8 cellular contexts compared by ENCODE assay signal in the genomic region with DNA sequence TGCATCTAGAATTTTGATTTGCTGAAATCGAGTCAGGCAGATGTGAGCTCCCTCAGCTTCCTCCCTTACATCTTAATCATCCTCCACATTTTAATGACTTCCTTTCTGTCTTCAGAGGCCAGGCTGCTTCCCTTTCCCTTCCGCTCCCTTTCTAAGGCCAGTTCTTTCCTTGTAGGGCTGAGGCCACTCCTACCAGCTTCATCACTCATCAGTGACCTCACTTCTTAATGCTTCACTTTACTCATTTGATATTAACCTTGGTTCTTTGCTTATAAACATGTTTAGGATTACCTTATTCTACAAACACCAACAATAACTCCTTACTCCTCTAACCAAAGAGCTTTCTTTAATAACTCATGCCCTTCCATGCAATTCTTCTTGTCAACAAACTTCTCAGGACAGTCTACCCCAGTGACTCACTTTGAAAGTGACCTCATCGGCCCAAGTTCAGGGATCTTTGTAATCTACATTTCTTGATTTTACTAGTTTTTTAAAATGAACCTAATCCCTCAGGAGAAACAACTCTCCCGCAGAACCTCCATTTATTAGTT. TPM values are rescaled to one million over a fixed set of nuclear protein-coding genes. Genes with fewer than 3 reads are reported as not detected.
DNase-seq lines count a peak whose midpoint lies in the region; ATAC-seq, FAIRE-seq and TF ChIP-seq lines count a peak whose summit lies in the region.
"Had no signal": no experiment of that assay in that cellular context is flagged by ENCODE, and none has a peak within 500 bp of the region (broad histone marks: within the 10 kb centered on the region; RNA-seq: fewer than 3 reads in every experiment).

No MANE protein-coding gene starts in this region.

- ATAC-seq in IMR-90 (ENCODE audit: low read depth) = peak; percentile 50; the same call in 1 of the 2 replicates
- no peak for ATAC-seq in HG03108 (IDR thresholded peaks at IDR 0.05; ENCODE audit: unreplicated experiment)

- in situ Hi-C loops in IMR-90 (cut with MboI; ENCODE audit: low sequenced_read_pairs) = no loop called here
- in situ Hi-C loops in astrocyte of the spinal cord (cut with HindIII; ENCODE audit: low sequenced_read_pairs) = no loop called here

- H3K27ac Mint-ChIP-seq in H9 = no peak overlapping the region

- no peak overlapping the region for H3T11ph ChIP-seq in H9 (ENCODE audit: low read length)

- H2AK5ac ChIP-seq in IMR-90 (ENCODE audit: low read depth, low read length) = no peak overlapping the region
- H2AK5ac ChIP-seq in neuronal stem cell (ENCODE audit: low read depth, low read length) = no peak overlapping the region
- no peak overlapping the region for H2AK5ac ChIP-seq in H9 (ENCODE audit: insufficient read length, low read length)

- peak overlapping the region; percentile 63; the same call in 1 of the 2 replicates for H4K5ac ChIP-seq in IMR-90 (ENCODE audit: low read depth, low read length)
- no peak overlapping the region for H4K5ac ChIP-seq in H9 (ENCODE audit: insufficient read length, low read depth, low read length)

- TF ChIP-seq RAD21 in IMR-90 (IDR thresholded peaks at IDR 0.05; ENCODE audit: low read length) = no peak

- H3K4me1 ChIP-seq in IMR-90 (ENCODE audit: control insufficient read depth, insufficient read depth, low read length) = peaks cover 6% of the 10 kb centered on the region
- peaks cover 0 to 3% of the 10 kb centered on the region in 2 donors for H3K4me1 ChIP-seq in neuronal stem cell (ENCODE audit: control insufficient read depth in 2 of 2, insufficient read depth in 1 of 2, low read depth in 1 of 2, low read length in 2 of 2)
- peaks cover 6% of the 10 kb centered on the region for H3K4me1 ChIP-seq in H9 (ENCODE audit: insufficient read depth, low read length)

- H3K4me2 ChIP-seq in IMR-90 (ENCODE audit: low read depth, low read length) = no peak overlapping the region
- no peak overlapping the region for H3K4me2 ChIP-seq in neuronal stem cell (ENCODE audit: insufficient read depth, low read length, poor library complexity, severe bottlenecking)
- no peak overlapping the region for H3K4me2 ChIP-seq in H9 (ENCODE audit: insufficient read depth, insufficient read length, low read length)

- DNase-seq in GM19239 (ENCODE audit: insufficient read length, low spot score) (no peak), IMR-90 (peak; percentile 56), astrocyte of the spinal cord (ENCODE audit: low read depth, low spot score) (peak; percentile 39), neuronal stem cell (ENCODE audit: low spot score) (no peak), H9 (no peak)
- DNase-seq in activated CD4-positive, alpha-beta T cell treated with anti-CD3 and anti-CD28 coated beads for 1 hour = no peak

- no peak overlapping the region for H3K14ac ChIP-seq in IMR-90 (replicated peaks; ENCODE audit: low read depth, low read length)
- H3K14ac ChIP-seq in neuronal stem cell (ENCODE audit: low read length) = no peak overlapping the region
- no peak overlapping the region for H3K14ac ChIP-seq in H9 (ENCODE audit: insufficient read depth, low read length)

- FAIRE-seq in GM19239 (lab: Jason Lieb, UNC) = peak; percentile 89

- POLR2A ChIA-PET in IMR-90 (lab: Charles Lee; ENCODE audit: unreplicated experiment) = no interaction called here

- H2BK12ac ChIP-seq in neuronal stem cell (ENCODE audit: low read length) (no peak overlapping the region), H9 (ENCODE audit: insufficient read length, low read depth, low read length) (no peak overlapping the region)

- H3K9me1 ChIP-seq in IMR-90 (ENCODE audit: insufficient read depth, low read length) = peaks cover 7% of the 10 kb centered on the region

- H3K79me1 ChIP-seq in IMR-90 (ENCODE audit: low read depth in 1 of 2, low read length in 2 of 2) (no peaks in the 10 kb centered on the region), neuronal stem cell (ENCODE audit: low read depth, low read length) (no peaks in the 10 kb centered on the region), H9 (ENCODE audit: insufficient read depth, low read depth, low read length, poor library complexity, severe bottlenecking) (no peaks in the 10 kb centered on the region)

- peak overlapping the region; percentile 41; the same call in 1 of the 2 replicates for H3K18ac ChIP-seq in IMR-90 (ENCODE audit: low read depth, low read length)
- no peak overlapping the region for H3K18ac ChIP-seq in neuronal stem cell (ENCODE audit: low read length)
- no peak overlapping the region for H3K18ac ChIP-seq in H9 (ENCODE audit: insufficient read length, low read depth, low read length)

- H3K9me3 ChIP-seq in IMR-90 (ENCODE audit: control insufficient read depth, insufficient read depth, low read length) (no peaks in the 10 kb centered on the region), neuronal stem cell (replicated peaks in 1 of 2; ENCODE audit: control insufficient read depth in 2 of 2, insufficient read depth in 1 of 2, low read depth in 1 of 2, low read length in 2 of 2) (no peaks in the 10 kb centered on the region), H9 (ENCODE audit: control insufficient read depth, low read depth, low read length) (no peaks in the 10 kb centered on the region)

- H3K9ac ChIP-seq in IMR-90 (ENCODE audit: low read depth, low read length) (no peak overlapping the region), neuronal stem cell (ENCODE audit: low read depth, low read length, poor library complexity) (no peak overlapping the region), H9 (ENCODE audit: extremely low read depth, insufficient read length, low read length) (no peak overlapping the region)

- no peaks in the 10 kb centered on the region for H3K9me3 Mint-ChIP-seq in H9

- H2BK5ac ChIP-seq in IMR-90 (ENCODE audit: low read depth, low read length, poor library complexity, severe bottlenecking) (no peak overlapping the region), neuronal stem cell (ENCODE audit: low read length) (no peak overlapping the region), H9 (ENCODE audit: insufficient read length, low read length) (no peak overlapping the region)

- H3K56ac ChIP-seq in IMR-90 (ENCODE audit: extremely low read depth, insufficient read depth, low read length) (no peak overlapping the region), H9 (ENCODE audit: insufficient read length, low read depth, low read length) (no peak overlapping the region)

- H3K23ac ChIP-seq in IMR-90 (ENCODE audit: low read depth, low read length) (no peak overlapping the region), neuronal stem cell (ENCODE audit: low read depth, low read length, poor library complexity) (no peak overlapping the region), H9 (ENCODE audit: insufficient read length, low read depth, low read length) (no peak overlapping the region)

- 60% methylated on average over 1 of the region's 4 CpGs; no CpG with 5 or more reads in 1 of the 2 experiments for WGBS in IMR-90 (ENCODE audit: extremely low coverage in 2 of 2, insufficient read length in 1 of 2), 2 experiments
- no CpG with 5 or more reads among the region's 4 CpGs for WGBS in neuronal stem cell (ENCODE audit: extremely low coverage in 2 of 2, insufficient read length in 2 of 2, insufficient replicate concordance in 1 of 2), 2 donors
- no CpG with 5 or more reads among the region's 4 CpGs for WGBS in H9 (ENCODE audit: extremely low coverage, insufficient read length, low lambda C conversion rate)

- peaks cover 19 to 20% of the 10 kb centered on the region in 2 experiments for H3K4me1 Mint-ChIP-seq in H9

- BruUV-seq in IMR-90 (replicated peaks; lab: Mats Ljungman, UMichigan) = no TSS peak

- no peaks in the 10 kb centered on the region for H4K20me1 ChIP-seq in IMR-90 (ENCODE audit: insufficient read depth, low read length)
- no peaks in the 10 kb centered on the region for H4K20me1 ChIP-seq in H9 (ENCODE audit: control insufficient read depth, insufficient read depth, insufficient read length)

- no peak overlapping the region for H2AK9ac ChIP-seq in IMR-90 (replicated peaks; ENCODE audit: low read depth, low read length, poor library complexity)

- TF ChIP-seq CTCF in IMR-90 (conservative IDR thresholded peaks at IDR 0.05; ENCODE audit: low read depth, low read length) (no peak), astrocyte of the spinal cord (IDR thresholded peaks at IDR 0.05; ENCODE audit: low read depth, low read length) (no peak), H9 (conservative IDR thresholded peaks at IDR 0.05) (no peak)

- dilution Hi-C loops in IMR-90 (cut with HindIII; ENCODE audit: low sequenced_read_pairs, unreplicated experiment) = no loop called here

- H3K4me3 Mint-ChIP-seq in H9 = no peak overlapping the region

- H3K36me3 ChIP-seq in IMR-90 (ENCODE audit: control insufficient read depth, insufficient read depth, low read length) (no peaks in the 10 kb centered on the region), neuronal stem cell (replicated peaks in 1 of 2; ENCODE audit: control insufficient read depth in 2 of 2, insufficient read depth in 2 of 2, low read length in 2 of 2) (no peaks in the 10 kb centered on the region)
- H3K36me3 ChIP-seq: cardiac muscle cell had no signal

- H3K27me3 ChIP-seq in IMR-90 (ENCODE audit: control insufficient read depth, insufficient read depth, low read length) (no peaks in the 10 kb centered on the region; the same call in 1 of the 2 replicates), neuronal stem cell (ENCODE audit: control insufficient read depth in 3 of 3, insufficient read depth in 3 of 3, low read depth in 1 of 3, low read length in 3 of 3) (no peaks in the 10 kb centered on the region), H9 (ENCODE audit: insufficient read depth, low read length) (no peaks in the 10 kb centered on the region)
- H3K27me3 ChIP-seq: cardiac muscle cell had no signal

- H3K23me2 ChIP-seq in H9 (ENCODE audit: insufficient read length, low read depth, low read length, poor library complexity, severe bottlenecking) = no peaks in the 10 kb centered on the region

- H2AFZ ChIP-seq in IMR-90 (replicated peaks; ENCODE audit: low read length, poor library complexity) (no peak overlapping the region), neuronal stem cell (ENCODE audit: low read length) (peak overlapping the region; percentile 51), H9 (ENCODE audit: low read length) (no peak overlapping the region)

- H2BK15ac ChIP-seq in IMR-90 (ENCODE audit: low read depth, low read length) (no peak overlapping the region), neuronal stem cell (ENCODE audit: low read length) (no peak overlapping the region), H9 (ENCODE audit: low read depth, low read length) (no peak overlapping the region)

- intact Hi-C loops in IMR-90 (cut with micrococcal nuclease) = loop anchor here (1.0 to 5.0 kb wide), 2 partner anchors 218 to 451 kb away; partner anchors contain the start of gene POLQ

- H3K4me3 ChIP-seq in IMR-90 (ENCODE audit: insufficient read depth, low read depth, low read length) (no peak overlapping the region), astrocyte of the spinal cord (ENCODE audit: low read depth, low read length) (no peak overlapping the region), neuronal stem cell (ENCODE audit: low read length in 2 of 2) (no peak overlapping the region)
- H3K4me3 ChIP-seq: cardiac muscle cell had no signal

- peaks cover 0 to 1% (median 0%) of the 10 kb centered on the region in 3 experiments; a peak in 1 of 7 replicates for H3K36me3 Mint-ChIP-seq in H9 (ENCODE audit: insufficient read depth in 1 of 3, low read depth in 3 of 3)

- TF ChIP-seq POLR2A in IMR-90 (IDR thresholded peaks at IDR 0.05; ENCODE audit: low read depth, low read length) = no peak

- CTCF ChIA-PET in IMR-90 (lab: Yijun Ruan, JAX) = interaction anchor here (0.6 kb wide), 1 partner anchor 114 kb away, joined by 7 read pairs; no protein-coding TSS in a partner anchor

- H4K8ac ChIP-seq in IMR-90 (ENCODE audit: low read depth in 2 of 2, low read length in 2 of 2) (peak overlapping the region; percentile 34 to 56; a peak in 3 of 4 replicates), neuronal stem cell (ENCODE audit: low read depth, low read length) (no peak overlapping the region), H9 (replicated peaks; ENCODE audit: insufficient read length, low read depth, low read length) (no peak overlapping the region)

- H4K91ac ChIP-seq in IMR-90 (ENCODE audit: insufficient read depth, low read depth, low read length) (no peak overlapping the region), neuronal stem cell (ENCODE audit: low read depth, low read length, poor library complexity) (no peak overlapping the region), H9 (ENCODE audit: insufficient read length, low read depth, low read length) (no peak overlapping the region)

- H3K4ac ChIP-seq in IMR-90 (ENCODE audit: low read depth, low read length) = no peak overlapping the region
- H3K4ac ChIP-seq in neuronal stem cell (ENCODE audit: low read length) = no peak overlapping the region
- H3K4ac ChIP-seq in H9 (ENCODE audit: low read depth, low read length) = no peak overlapping the region

- H2BK120ac ChIP-seq in IMR-90 (ENCODE audit: low read depth, low read length) (no peak overlapping the region), neuronal stem cell (ENCODE audit: low read depth, low read length) (no peak overlapping the region), H9 (ENCODE audit: low read depth, low read length, poor library complexity, severe bottlenecking) (no peak overlapping the region)

- no peaks in the 10 kb centered on the region for H3K27me3 Mint-ChIP-seq in H9 (ENCODE audit: low read depth)

- no peak overlapping the region for H3K27ac ChIP-seq in IMR-90 (ENCODE audit: insufficient read depth, low read length)
- no peak overlapping the region for H3K27ac ChIP-seq in neuronal stem cell (replicated peaks; ENCODE audit: low read length)
- no peak overlapping the region for H3K27ac ChIP-seq in H9 (ENCODE audit: insufficient read length, low read depth, low read length)
- H3K27ac ChIP-seq: cardiac muscle cell had no signal

- H3K79me2 ChIP-seq in H9 (ENCODE audit: insufficient read depth, low read length) = no peaks in the 10 kb centered on the region

- H2BK20ac ChIP-seq in IMR-90 (ENCODE audit: low read depth, low read length) (no peak overlapping the region), H9 (ENCODE audit: low read depth, low read length, poor library complexity, severe bottlenecking) (no peak overlapping the region)

RNA-seq across cellular contexts. Expression of gene ILDR1, which starts 23.9 kb away (rescaled TPM):
- not detected in 2 replicates for total RNA-seq in IMR-90 (2012; rRNA removed)
- not detected in 2 replicates for polyA plus RNA-seq in IMR-90 (2012; rRNA removed)
- not detected in 2 replicates for polyA plus RNA-seq in IMR-90 (2012; cell fraction: cytosol; rRNA removed)
- not detected in 2 replicates for polyA plus RNA-seq in IMR-90 (2012; cell fraction: nucleus; rRNA removed; ENCODE audit: low replicate concordance)
- 0.06 TPM for polyA plus RNA-seq in neuronal stem cell (2013, experiment 1 of 2)
- 0.03 TPM for polyA plus RNA-seq in neuronal stem cell (2013, experiment 2 of 2)
- total RNA-seq in H9 (2021) = 0.68 and 1.1 TPM in 2 replicates
- polyA plus RNA-seq: cardiac muscle cell had no signal

RNA-seq across cellular contexts. Expression of gene CD86, which starts 57.1 kb away (rescaled TPM):
- not detected in 2 replicates for total RNA-seq in IMR-90 (2012; rRNA removed)
- not detected in 2 replicates for polyA plus RNA-seq in IMR-90 (2012; rRNA removed)
- polyA plus RNA-seq in IMR-90 (2012; cell fraction: cytosol; rRNA removed) = not detected in 2 replicates
- polyA plus RNA-seq in IMR-90 (2012; cell fraction: nucleus; rRNA removed; ENCODE audit: low replicate concordance) = not detected in 2 replicates
- polyA plus RNA-seq in neuronal stem cell (2013, experiment 1 of 2) = not detected
- 0.01 TPM for polyA plus RNA-seq in neuronal stem cell (2013, experiment 2 of 2)
- total RNA-seq in H9 (2021) = not detected in 2 replicates
- total RNA-seq: cardiac muscle cell had no signal
- polyA plus RNA-seq: cardiac muscle cell had no signal

Comparison
In these comparisons a context has a peak if more than half of its experiments do, and no peak if none do; other contexts are left out.
1. DNase-seq: peak in IMR-90 (single experiment) and astrocyte of the spinal cord (single experiment); none in GM19239 (single experiment), neuronal stem cell (single experiment), H9 (single experiment) and activated CD4-positive, alpha-beta T cell treated with anti-CD3 and anti-CD28 coated beads for 1 hour (single experiment).
2. H4K8ac ChIP-seq: peak in IMR-90 (2 of 2); none in neuronal stem cell (single experiment) and H9 (single experiment).